In genomic region chr6:13445005-13445743, GRCh38 we compare ENCODE assay signal across 9 cellular contexts. TPM values are rescaled to one million over a fixed set of nuclear protein-coding genes. Genes with fewer than 3 reads are reported as not detected.
A peak's percentile ranks its signal among the peaks of the same experiment; 100 is the strongest.
DNase-seq lines count a peak whose midpoint lies in the region; ATAC-seq and TF ChIP-seq lines count a peak whose summit lies in the region.
"Had no signal": no experiment of that assay in that cellular context is flagged by ENCODE, and none has a peak within 500 bp of the region (broad histone marks: within the 10 kb centered on the region; RNA-seq: fewer than 3 reads in every experiment).

No MANE protein-coding gene starts in this region.

- H3K27ac Mint-ChIP-seq in CD4-positive, alpha-beta T cell: no peak overlapping the region
- no peak overlapping the region for H3K27ac Mint-ChIP-seq in stimulated activated naive CD8-positive, alpha-beta T cell treated with anti-CD3 and anti-CD28 coated beads, Interleukin-15, Interleukin-2, amounts not matched to agents 100 ng/mL and 50 ng/mL, for 24 hours
- H3K27ac Mint-ChIP-seq in chondrocyte (ENCODE audit: unreplicated experiment): no peak overlapping the region

- no peaks in the 10 kb centered on the region for H3K27me3 Mint-ChIP-seq in CD4-positive, alpha-beta T cell
- no peaks in the 10 kb centered on the region for H3K27me3 Mint-ChIP-seq in stimulated activated naive CD8-positive, alpha-beta T cell treated with anti-CD3 and anti-CD28 coated beads, Interleukin-15, Interleukin-2, amounts not matched to agents 100 ng/mL and 50 ng/mL, for 24 hours
- H3K27me3 Mint-ChIP-seq in chondrocyte (ENCODE audit: low read depth): no peaks in the 10 kb centered on the region

- ATAC-seq in CD4-positive, alpha-beta T cell (ENCODE audit: poor library complexity): peak; percentile 75

- CTCF ChIA-PET in CD4-positive, alpha-beta T cell (lab: Charles Lee): no interaction called here

- no peak overlapping the region for H3K27ac ChIP-seq in CD4-positive, alpha-beta T cell (ENCODE audit: low read depth, low read length)
- peak overlapping the region; percentile 78 for H3K27ac ChIP-seq in left ventricle myocardium inferior (replicated peaks)
- H3K27ac ChIP-seq: VCaP had no signal

- H3K9me3 Mint-ChIP-seq in CD4-positive, alpha-beta T cell: no peaks in the 10 kb centered on the region
- peaks cover 4% of the 10 kb centered on the region for H3K9me3 Mint-ChIP-seq in stimulated activated naive CD8-positive, alpha-beta T cell treated with anti-CD3 and anti-CD28 coated beads, Interleukin-15, Interleukin-2, amounts not matched to agents 100 ng/mL and 50 ng/mL, for 24 hours
- H3K9me3 Mint-ChIP-seq in chondrocyte (ENCODE audit: low read depth): no peaks in the 10 kb centered on the region

- peaks cover 90% of the 10 kb centered on the region for H3K4me1 ChIP-seq in left ventricle myocardium inferior

- no peak for TF ChIP-seq CTCF in CD4-positive, alpha-beta T cell (IDR thresholded peaks at IDR 0.05)
- TF ChIP-seq CTCF in left ventricle myocardium inferior (IDR thresholded peaks at IDR 0.05; ENCODE audit: borderline replicate concordance) (no peak), chondrocyte (IDR thresholded peaks at IDR 0.05) (no peak)

- H3K4me1 Mint-ChIP-seq in CD4-positive, alpha-beta T cell (ENCODE audit: low read depth): peaks cover 23% of the 10 kb centered on the region
- H3K4me1 Mint-ChIP-seq in stimulated activated naive CD8-positive, alpha-beta T cell treated with anti-CD3 and anti-CD28 coated beads, Interleukin-15, Interleukin-2, amounts not matched to agents 100 ng/mL and 50 ng/mL, for 24 hours (ENCODE audit: low read depth): peaks cover 36% of the 10 kb centered on the region
- H3K4me1 Mint-ChIP-seq in chondrocyte (ENCODE audit: low read depth): peaks cover 8% of the 10 kb centered on the region

- H3K36me3 ChIP-seq in left ventricle myocardium inferior: no peaks in the 10 kb centered on the region

- peak overlapping the region; percentile 16 for H3K4me3 ChIP-seq in left ventricle myocardium inferior

- no peak for TF ChIP-seq RAD21 in Ishikawa (IDR thresholded peaks at IDR 0.05; ENCODE audit: low read depth)

- intact Hi-C loops in CD4-positive, alpha-beta T cell (cut with DNase I, micrococcal nuclease): no loop called here
- intact Hi-C loops in left ventricle myocardium inferior (cut with micrococcal nuclease): no loop called here

- peak in 8 of 10 experiments; percentile 8 to 55 (median 30) for DNase-seq in CD4-positive, alpha-beta T cell
- DNase-seq in SK-N-DZ (ENCODE audit: low spot score): peak; percentile 71
- DNase-seq in left ventricle myocardium inferior: peak; percentile 65
- no peak for DNase-seq in activated CD4-positive, CD25-positive, alpha-beta regulatory T cell (lab: John Stamatoyannopoulos, UW)
- no peak for DNase-seq in chondrocyte (ENCODE audit: low spot score)
- DNase-seq in GF-D8 (lab: John Stamatoyannopoulos, UW): no peak

- POLR2A ChIA-PET in CD4-positive, alpha-beta T cell (lab: Charles Lee): interaction anchor here (0.6 kb wide), 1 partner anchor 13 kb away, joined by 3 read pairs; no protein-coding TSS in a partner anchor

- no peaks in the 10 kb centered on the region for H3K27me3 ChIP-seq in CD4-positive, alpha-beta T cell (ENCODE audit: control insufficient read depth, insufficient read depth, low read length)
- H3K27me3 ChIP-seq in left ventricle myocardium inferior (ENCODE audit: low read depth): no peaks in the 10 kb centered on the region

- H3K36me3 Mint-ChIP-seq in CD4-positive, alpha-beta T cell (ENCODE audit: low read depth): no peaks in the 10 kb centered on the region
- H3K36me3 Mint-ChIP-seq in stimulated activated naive CD8-positive, alpha-beta T cell treated with anti-CD3 and anti-CD28 coated beads, Interleukin-15, Interleukin-2, amounts not matched to agents 100 ng/mL and 50 ng/mL, for 24 hours (ENCODE audit: low read depth): peaks cover 25% of the 10 kb centered on the region
- H3K36me3 Mint-ChIP-seq in chondrocyte (ENCODE audit: low read depth): no peaks in the 10 kb centered on the region

- no peak overlapping the region for H3K4me3 Mint-ChIP-seq in CD4-positive, alpha-beta T cell
- H3K4me3 Mint-ChIP-seq in stimulated activated naive CD8-positive, alpha-beta T cell treated with anti-CD3 and anti-CD28 coated beads, Interleukin-15, Interleukin-2, amounts not matched to agents 100 ng/mL and 50 ng/mL, for 24 hours: peak overlapping the region; percentile 35
- H3K4me3 Mint-ChIP-seq in chondrocyte (ENCODE audit: unreplicated experiment): no peak overlapping the region

- TF ChIP-seq EP300 in Ishikawa (IDR thresholded peaks at IDR 0.05; ENCODE audit: borderline replicate concordance): no peak

- H3K9me3 ChIP-seq in CD4-positive, alpha-beta T cell (ENCODE audit: control insufficient read depth, low read length): no peaks in the 10 kb centered on the region
- no peaks in the 10 kb centered on the region for H3K9me3 ChIP-seq in left ventricle myocardium inferior (replicated peaks)

TF ChIP-seq in Ishikawa, 13 proteins besides CTCF, POLR2A, EP300 and RAD21:
- TF ChIP-seq USF1 (IDR thresholded peaks at IDR 0.05): no peak
- no peak for TF ChIP-seq TCF12 (IDR thresholded peaks at IDR 0.05; ENCODE audit: low read depth)
- TF ChIP-seq TAF1 (IDR thresholded peaks at IDR 0.05; ENCODE audit: low read depth): no peak
- no peak for TF ChIP-seq CEBPB (IDR thresholded peaks at IDR 0.05)
- no peak for TF ChIP-seq ZBTB7A (IDR thresholded peaks at IDR 0.05; ENCODE audit: low read depth)
- TF ChIP-seq EGR1 (IDR thresholded peaks at IDR 0.05): no peak
- TF ChIP-seq CREB1 (IDR thresholded peaks at IDR 0.05; ENCODE audit: low read depth): no peak
- TF ChIP-seq NFIC (IDR thresholded peaks at IDR 0.05): peak; percentile 80
- TF ChIP-seq, protein P1, sequence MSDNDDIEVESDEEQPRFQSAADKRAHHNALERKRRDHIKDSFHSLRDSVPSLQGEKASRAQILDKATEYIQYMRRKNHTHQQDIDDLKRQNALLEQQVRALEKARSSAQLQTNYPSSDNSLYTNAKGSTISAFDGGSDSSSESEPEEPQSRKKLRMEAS (IDR thresholded peaks at IDR 0.05): no peak
- TF ChIP-seq, protein P2, sequence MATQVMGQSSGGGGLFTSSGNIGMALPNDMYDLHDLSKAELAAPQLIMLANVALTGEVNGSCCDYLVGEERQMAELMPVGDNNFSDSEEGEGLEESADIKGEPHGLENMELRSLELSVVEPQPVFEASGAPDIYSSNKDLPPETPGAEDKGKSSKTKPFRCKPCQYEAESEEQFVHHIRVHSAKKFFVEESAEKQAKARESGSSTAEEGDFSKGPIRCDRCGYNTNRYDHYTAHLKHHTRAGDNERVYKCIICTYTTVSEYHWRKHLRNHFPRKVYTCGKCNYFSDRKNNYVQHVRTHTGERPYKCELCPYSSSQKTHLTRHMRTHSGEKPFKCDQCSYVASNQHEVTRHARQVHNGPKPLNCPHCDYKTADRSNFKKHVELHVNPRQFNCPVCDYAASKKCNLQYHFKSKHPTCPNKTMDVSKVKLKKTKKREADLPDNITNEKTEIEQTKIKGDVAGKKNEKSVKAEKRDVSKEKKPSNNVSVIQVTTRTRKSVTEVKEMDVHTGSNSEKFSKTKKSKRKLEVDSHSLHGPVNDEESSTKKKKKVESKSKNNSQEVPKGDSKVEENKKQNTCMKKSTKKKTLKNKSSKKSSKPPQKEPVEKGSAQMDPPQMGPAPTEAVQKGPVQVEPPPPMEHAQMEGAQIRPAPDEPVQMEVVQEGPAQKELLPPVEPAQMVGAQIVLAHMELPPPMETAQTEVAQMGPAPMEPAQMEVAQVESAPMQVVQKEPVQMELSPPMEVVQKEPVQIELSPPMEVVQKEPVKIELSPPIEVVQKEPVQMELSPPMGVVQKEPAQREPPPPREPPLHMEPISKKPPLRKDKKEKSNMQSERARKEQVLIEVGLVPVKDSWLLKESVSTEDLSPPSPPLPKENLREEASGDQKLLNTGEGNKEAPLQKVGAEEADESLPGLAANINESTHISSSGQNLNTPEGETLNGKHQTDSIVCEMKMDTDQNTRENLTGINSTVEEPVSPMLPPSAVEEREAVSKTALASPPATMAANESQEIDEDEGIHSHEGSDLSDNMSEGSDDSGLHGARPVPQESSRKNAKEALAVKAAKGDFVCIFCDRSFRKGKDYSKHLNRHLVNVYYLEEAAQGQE (IDR thresholded peaks at IDR 0.05; ENCODE audit: low read depth): no peak
- TF ChIP-seq TEAD4 (IDR thresholded peaks at IDR 0.05): peak; percentile 49; the same call in 1 of the 2 replicates
- TF ChIP-seq YY1 (IDR thresholded peaks at IDR 0.05; ENCODE audit: low read depth): no peak

RNA-seq across cellular contexts. Expression of gene GFOD1, which starts 42.2 kb away (rescaled TPM):
- 1 to 10 TPM; 1.3 to 2.0 TPM for total RNA-seq in CD4-positive, alpha-beta T cell
- 4.0 and 7.0 TPM in 2 replicates for polyA plus RNA-seq in SK-N-DZ (2014; cell fraction: cytosol; rRNA removed)
- 3.7 and 7.7 TPM in 2 replicates for polyA plus RNA-seq in SK-N-DZ (2014; cell fraction: nucleus; rRNA removed)
- 51.6 TPM for total RNA-seq in left ventricle myocardium inferior
- 2.0 to 3.1 TPM (median 2.1 TPM) in 3 replicates for total RNA-seq in chondrocyte

Comparison
In these comparisons a context has a peak if more than half of its experiments do, and no peak if none do; other contexts are left out.
1. DNase-seq: peak in CD4-positive, alpha-beta T cell (8 of 10), SK-N-DZ (single experiment) and left ventricle myocardium inferior (single experiment); none in activated CD4-positive, CD25-positive, alpha-beta regulatory T cell (0 of 4), chondrocyte (single experiment) and GF-D8 (single experiment).
2. RNA of gene GFOD1, which starts 42.2 kb away (total RNA-seq): 51.6 TPM in left ventricle myocardium inferior (single experiment); 1.3 to 2.0 TPM in CD4-positive, alpha-beta T cell and 2.0 to 3.1 TPM in chondrocyte; every median in the first group is over 10 times any median in the second.